8 cellular contexts compared by ENCODE assay signal in genomic region chr11:110376711-110377324, GRCh38. TPM values are rescaled to one million over a fixed set of nuclear protein-coding genes. Genes with fewer than 3 reads are reported as not detected.
A peak's percentile ranks its signal among the peaks of the same experiment; 100 is the strongest.
DNase-seq lines count a peak whose midpoint lies in the region; ATAC-seq and TF ChIP-seq lines count a peak whose summit lies in the region.

No MANE protein-coding gene starts in this region.

- TF ChIP-seq CTCF in AG09309 (IDR thresholded peaks at IDR 0.05; ENCODE audit: control insufficient read depth, insufficient read depth, low read depth, low read length, missing control alignments) (peak; percentile 80), GM12873 (IDR thresholded peaks at IDR 0.05; ENCODE audit: insufficient read depth, low read depth, low read length, missing control alignments) (peak; percentile 65), heart right ventricle (IDR thresholded peaks at IDR 0.05) (peak; percentile 63 to 93 (median 83)), psoas muscle (IDR thresholded peaks at IDR 0.05) (peak; percentile 76)

- H3K27me3 ChIP-seq in heart right ventricle (no peaks in the 10 kb centered on the region), psoas muscle (ENCODE audit: insufficient read depth in 3 of 3, low read length in 2 of 3) (no peaks in the 10 kb centered on the region)

- H3K4me1 ChIP-seq in heart right ventricle (peaks cover 0 to 36% (median 13%) of the 10 kb centered on the region in 9 donors), psoas muscle (no peaks in the 10 kb centered on the region)

- peak; percentile 68 to 92 (median 86) for ATAC-seq in heart right ventricle
- ATAC-seq in psoas muscle = peak; percentile 78 to 93 (median 86)
- no peak for ATAC-seq in GM18868 (IDR thresholded peaks at IDR 0.05; ENCODE audit: unreplicated experiment)

- intact Hi-C loops in heart right ventricle (cut with DNase I) (loop anchor here in 8 of 10 donors (2.0 to 10.0 kb wide), 10 partner anchors 50 to 432 kb away; partner anchors contain the start of genes FDX1 (in 1 of the 8), RDX (in 1 of the 8) and ZC3H12C (in 1 of the 8)), psoas muscle (cut with DNase I) (loop anchor here (2.0 to 10.0 kb wide), 4 partner anchors 55 to 522 kb away; partner anchors contain the start of gene RDX (in 2 of the 2))

- no peaks in the 10 kb centered on the region for H3K9me3 ChIP-seq in heart right ventricle
- H3K9me3 ChIP-seq in psoas muscle = no peaks in the 10 kb centered on the region

- H3K4me3 ChIP-seq in AG09309 (ENCODE audit: control insufficient read depth, low read depth, low read length) (no peak overlapping the region), heart right ventricle (peak overlapping the region in 4 of 10 donors; percentile 12 to 23 (median 20)), psoas muscle (peak overlapping the region; percentile 46)

- WGBS in heart right ventricle, 2 donors = 24 to 35% methylated on average over 6 of the region's 6 CpGs
- 6 to 18% (median 8%) methylated on average over 6 of the region's 6 CpGs for WGBS in psoas muscle, 3 donors

- H3K36me3 ChIP-seq in heart right ventricle (no peaks in the 10 kb centered on the region), psoas muscle (ENCODE audit: insufficient read depth in 1 of 2, low read depth in 1 of 2) (no peaks in the 10 kb centered on the region)

- peak overlapping the region in 7 of 10 donors; percentile 2 to 60 (median 34) for H3K27ac ChIP-seq in heart right ventricle
- peak overlapping the region; percentile 51 for H3K27ac ChIP-seq in psoas muscle

- DNase-seq in AG09309 (ENCODE audit: low read depth) (peak; percentile 42), HS-5 (ENCODE audit: low read depth) (peak; percentile 39), NCI-H774 (lab: John Stamatoyannopoulos, UW) (peak; percentile 84), amniotic epithelial cell (ENCODE audit: low read depth) (peak; percentile 89), heart right ventricle (peak; percentile 51 to 85), psoas muscle (peak; percentile 60 to 69)

RNA-seq across cellular contexts. Expression of gene FDX1, which starts 52.9 kb away (rescaled TPM):
- 10 to 100 TPM; 18.4 to 30.3 (median 22.0) TPM for total RNA-seq in heart right ventricle
- 10 to 100 TPM; 11.5 to 12.2 TPM for polyA plus RNA-seq in heart right ventricle
- total RNA-seq in psoas muscle = 10 to 100 TPM; 14.0 to 23.7 (median 15.6) TPM
- polyA plus RNA-seq in psoas muscle = 10 to 100 TPM; 13.6 to 20.7 (median 15.2) TPM

Comparison
In these comparisons a context has a peak if more than half of its experiments do, and no peak if none do; other contexts are left out.
1. DNase-seq: peak in every context shown above with its lines; median percentile 89 in amniotic epithelial cell; 84 in NCI-H774; 68 in heart right ventricle; 64 in psoas muscle; 42 in AG09309; 39 in HS-5.